11 cellular contexts compared by ENCODE assay signal in genomic region chr11:96122601-96123044, GRCh38.
A peak's percentile ranks its signal among the peaks of the same experiment; 100 is the strongest.
DNase-seq lines count a peak whose midpoint lies in the region; ATAC-seq and TF ChIP-seq lines count a peak whose summit lies in the region.
"Had no signal": no experiment of that assay in that cellular context is flagged by ENCODE, and none has a peak within 500 bp of the region (broad histone marks: within the 10 kb centered on the region; RNA-seq: fewer than 3 reads in every experiment).

No MANE protein-coding gene starts in this region.

- DNase-seq in HFF-Myc (ENCODE audit: extremely low read depth, low read depth) (peak; percentile 47), NCI-H526 treated with DMSO at 0.1 percent for 48 hours (lab: John Stamatoyannopoulos, UW) (peak; percentile 62), choroid plexus epithelial cell (ENCODE audit: low read depth) (peak; percentile 53), prostate gland (ENCODE audit: low spot score) (peak; percentile 54), NCI-H510A treated with DMSO at 0.1 percent for 48 hours (lab: John Stamatoyannopoulos, UW) (no peak)
- DNase-seq in activated effector memory CD4-positive, alpha-beta T cell treated with anti-CD3 and anti-CD28 coated beads, Interleukin-2, amount 50 U/mL, for 16 hours = no peak
- DNase-seq: activated CD8-positive, alpha-beta memory T cell treated with anti-CD3 and anti-CD28 coated beads, Interleukin-2, amount 10 ng/mL, durations not matched to agents 7 days and 5 days; body of pancreas; NCI-H1092 had no signal

- no peaks in the 10 kb centered on the region for H3K36me3 ChIP-seq in prostate gland

- WGBS in prostate gland = 33% methylated on average over 2 of the region's 2 CpGs

- no peaks in the 10 kb centered on the region for H3K27me3 ChIP-seq in prostate gland (replicated peaks; ENCODE audit: insufficient read depth)
- H3K27me3 ChIP-seq: body of pancreas had no signal

- TF ChIP-seq POLR2A in prostate gland (IDR thresholded peaks at IDR 0.05) = no peak

- no peaks in the 10 kb centered on the region for H3K9me3 ChIP-seq in prostate gland
- H3K9me3 ChIP-seq: body of pancreas had no signal

- intact Hi-C loops in prostate gland (cut with DNase I) = no loop called here

- H3K4me1 ChIP-seq in prostate gland (replicated peaks) = no peaks in the 10 kb centered on the region
- H3K4me1 ChIP-seq: body of pancreas had no signal

- TF ChIP-seq CTCF in HFF-Myc (IDR thresholded peaks at IDR 0.05; ENCODE audit: low read depth, low read length, missing control alignments) = no peak
- TF ChIP-seq CTCF in choroid plexus epithelial cell (conservative IDR thresholded peaks at IDR 0.05; ENCODE audit: low read depth, low read length) = no peak
- peak in 2 of 4 experiments; percentile 46 to 53 for TF ChIP-seq CTCF in prostate gland (IDR thresholded peaks at IDR 0.05)

- no peak overlapping the region for H3K27ac ChIP-seq in prostate gland
- H3K27ac ChIP-seq: body of pancreas had no signal

- H3K4me3 ChIP-seq in HFF-Myc (replicated peaks; ENCODE audit: low read depth, low read length) = no peak overlapping the region
- no peak overlapping the region for H3K4me3 ChIP-seq in choroid plexus epithelial cell (ENCODE audit: low read depth, low read length)
- H3K4me3 ChIP-seq in prostate gland = no peak overlapping the region
- H3K4me3 ChIP-seq: body of pancreas had no signal

- ATAC-seq in HG02970 (IDR thresholded peaks at IDR 0.05; ENCODE audit: low FRiP score, unreplicated experiment) (no peak), GM21723 (IDR thresholded peaks at IDR 0.05; ENCODE audit: unreplicated experiment) (no peak)
- ATAC-seq: activated CD8-positive, alpha-beta memory T cell treated with anti-CD3 and anti-CD28 coated beads, Interleukin-2, amount 10 ng/mL, durations not matched to agents 7 days and 5 days; body of pancreas had no signal

Comparison
In these comparisons a context has a peak if more than half of its experiments do, and no peak if none do; other contexts are left out.
1. DNase-seq: peak in HFF-Myc (single experiment), NCI-H526 treated with DMSO at 0.1 percent for 48 hours (single experiment), choroid plexus epithelial cell (single experiment) and prostate gland (single experiment); none in activated effector memory CD4-positive, alpha-beta T cell treated with anti-CD3 and anti-CD28 coated beads, Interleukin-2, amount 50 U/mL, for 16 hours (single experiment) and NCI-H510A treated with DMSO at 0.1 percent for 48 hours (single experiment).